Comparison of ENCODE assay signal across 10 cellular contexts in genomic region chr9:124011460-124012301, GRCh38. TPM values are rescaled to one million over a fixed set of nuclear protein-coding genes. Genes with fewer than 3 reads are reported as not detected.
A peak's percentile ranks its signal among the peaks of the same experiment; 100 is the strongest.
DNase-seq lines count a peak whose midpoint lies in the region; ATAC-seq and TF ChIP-seq lines count a peak whose summit lies in the region.
"Had no signal": no experiment of that assay in that cellular context is flagged by ENCODE, and none has a peak within 500 bp of the region (broad histone marks: within the 10 kb centered on the region; RNA-seq: fewer than 3 reads in every experiment).

A gene with protein sequence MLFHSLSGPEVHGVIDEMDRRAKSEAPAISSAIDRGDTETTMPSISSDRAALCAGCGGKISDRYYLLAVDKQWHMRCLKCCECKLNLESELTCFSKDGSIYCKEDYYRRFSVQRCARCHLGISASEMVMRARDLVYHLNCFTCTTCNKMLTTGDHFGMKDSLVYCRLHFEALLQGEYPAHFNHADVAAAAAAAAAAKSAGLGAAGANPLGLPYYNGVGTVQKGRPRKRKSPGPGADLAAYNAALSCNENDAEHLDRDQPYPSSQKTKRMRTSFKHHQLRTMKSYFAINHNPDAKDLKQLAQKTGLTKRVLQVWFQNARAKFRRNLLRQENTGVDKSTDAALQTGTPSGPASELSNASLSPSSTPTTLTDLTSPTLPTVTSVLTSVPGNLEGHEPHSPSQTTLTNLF (plus strand): TSS chr9:124011768. CDS start chr9:124012349, 581 bp downstream.

- intact Hi-C loops in CD4-positive, alpha-beta T cell (cut with DNase I, micrococcal nuclease): no loop called here
- intact Hi-C loops in sciatic nerve (cut with DNase I): no loop called here

- CTCF ChIA-PET in CD4-positive, alpha-beta T cell (lab: Charles Lee): no interaction called here

- H3K79me2 ChIP-seq in GM23338 (replicated peaks; ENCODE audit: insufficient read depth) (no peaks in the 10 kb centered on the region), hepatocyte (no peaks in the 10 kb centered on the region)

- H4K20me1 ChIP-seq in GM23338 (replicated peaks; ENCODE audit: insufficient read depth) (peaks cover 31% of the 10 kb centered on the region), hepatocyte (ENCODE audit: insufficient read depth, poor library complexity, severe bottlenecking) (peaks cover 4% of the 10 kb centered on the region)

- no peaks in the 10 kb centered on the region for H3K9me3 ChIP-seq in CD4-positive, alpha-beta T cell (ENCODE audit: control insufficient read depth, low read length)
- H3K9me3 ChIP-seq in hepatocyte (ENCODE audit: low read depth) (no peaks in the 10 kb centered on the region), WERI-Rb-1 (ENCODE audit: severe bottlenecking) (peaks cover 2% of the 10 kb centered on the region)

- ATAC-seq in CD4-positive, alpha-beta T cell (ENCODE audit: poor library complexity): peak; percentile 32
- ATAC-seq in GM23338 (peak; percentile 68), sciatic nerve (peak; percentile 61), GM19328 (IDR thresholded peaks at IDR 0.05; ENCODE audit: unreplicated experiment) (no peak)

- TF ChIP-seq CTCF in CD4-positive, alpha-beta T cell (IDR thresholded peaks at IDR 0.05): no peak
- TF ChIP-seq CTCF in GM23338 (conservative IDR thresholded peaks at IDR 0.05; ENCODE audit: low read depth in 2 of 2) (peak in 1 of 2 experiments; percentile 35; a peak in 2 of 4 replicates), hepatocyte (IDR thresholded peaks at IDR 0.05; ENCODE audit: poor library complexity) (no peak), WERI-Rb-1 (IDR thresholded peaks at IDR 0.05; ENCODE audit: low read depth, low read length) (no peak)

- peaks cover 71% of the 10 kb centered on the region for H3K27me3 Mint-ChIP-seq in CD4-positive, alpha-beta T cell
- peaks cover 96% of the 10 kb centered on the region for H3K27me3 Mint-ChIP-seq in GM23338 (ENCODE audit: insufficient read depth, low read depth, poor library complexity)

- H3K36me3 ChIP-seq in GM23338 (ENCODE audit: insufficient read depth) (no peaks in the 10 kb centered on the region), hepatocyte (replicated peaks; ENCODE audit: insufficient read depth, low read depth) (no peaks in the 10 kb centered on the region), WERI-Rb-1 (no peaks in the 10 kb centered on the region)

- H3K27ac Mint-ChIP-seq in CD4-positive, alpha-beta T cell: no peak within 1 kb of the TSS
- no peak within 1 kb of the TSS for H3K27ac Mint-ChIP-seq in GM23338
- H3K27ac Mint-ChIP-seq: stimulated activated naive CD8-positive, alpha-beta T cell treated with anti-CD3 and anti-CD28 coated beads, Interleukin-15, Interleukin-2, amounts not matched to agents 100 ng/mL and 50 ng/mL, for 24 hours; T-cell had no signal

- no peaks in the 10 kb centered on the region for H3K9me3 Mint-ChIP-seq in CD4-positive, alpha-beta T cell
- peaks cover 8% of the 10 kb centered on the region for H3K9me3 Mint-ChIP-seq in GM23338
- H3K9me3 Mint-ChIP-seq: stimulated activated naive CD8-positive, alpha-beta T cell treated with anti-CD3 and anti-CD28 coated beads, Interleukin-15, Interleukin-2, amounts not matched to agents 100 ng/mL and 50 ng/mL, for 24 hours; T-cell had no signal

- H3K4me3 ChIP-seq in GM23338: peak within 1 kb of the TSS; percentile 58
- no peak within 1 kb of the TSS for H3K4me3 ChIP-seq in hepatocyte
- no peak within 1 kb of the TSS for H3K4me3 ChIP-seq in WERI-Rb-1 (ENCODE audit: low read depth, low read length)

- peaks cover 43% of the 10 kb centered on the region; the same call in 1 of the 2 replicates for H3F3A ChIP-seq in GM23338 (replicated peaks; ENCODE audit: low read depth)

- H3K9me2 ChIP-seq in GM23338 (ENCODE audit: insufficient read depth): no peaks in the 10 kb centered on the region
- no peaks in the 10 kb centered on the region for H3K9me2 ChIP-seq in hepatocyte (replicated peaks; ENCODE audit: insufficient read depth)

- H3K36me3 Mint-ChIP-seq in CD4-positive, alpha-beta T cell (ENCODE audit: low read depth): no peaks in the 10 kb centered on the region
- peaks cover 3% of the 10 kb centered on the region; the same call in 1 of the 3 replicates for H3K36me3 Mint-ChIP-seq in GM23338 (ENCODE audit: low read depth)
- H3K36me3 Mint-ChIP-seq: T-cell had no signal

- peaks cover 40% of the 10 kb centered on the region for H3K4me1 ChIP-seq in GM23338 (ENCODE audit: insufficient read depth)
- peaks cover 30% of the 10 kb centered on the region for H3K4me1 ChIP-seq in hepatocyte (ENCODE audit: insufficient read depth)

- H2AFZ ChIP-seq in GM23338: peak within 1 kb of the TSS; percentile 83; the same call in 1 of the 2 replicates
- H2AFZ ChIP-seq in hepatocyte: no peak within 1 kb of the TSS

- DNase-seq in CD4-positive, alpha-beta T cell: no peak
- DNase-seq in GM23338 (ENCODE audit: low spot score) (peak; percentile 98), NCI-H2196 (lab: John Stamatoyannopoulos, UW; ENCODE audit: unreplicated experiment) (peak; percentile 96), amniotic epithelial cell (ENCODE audit: low read depth) (peak; percentile 64), hepatocyte (ENCODE audit: low spot score) (peak; percentile 81), sciatic nerve (ENCODE audit: low spot score) (no peak), WERI-Rb-1 (no peak)
- DNase-seq: T-cell had no signal

- peaks cover 95% of the 10 kb centered on the region for H3K27me3 ChIP-seq in CD4-positive, alpha-beta T cell (ENCODE audit: control insufficient read depth, insufficient read depth, low read length)
- peaks cover 99% of the 10 kb centered on the region for H3K27me3 ChIP-seq in GM23338 (ENCODE audit: insufficient read depth)
- H3K27me3 ChIP-seq in hepatocyte: peaks cover 96% of the 10 kb centered on the region
- H3K27me3 ChIP-seq in WERI-Rb-1 (ENCODE audit: insufficient read depth, low read depth, severe bottlenecking): no peaks in the 10 kb centered on the region

- POLR2A ChIA-PET in CD4-positive, alpha-beta T cell (lab: Charles Lee): no interaction called here

- H3K4me2 ChIP-seq in GM23338 (peak within 1 kb of the TSS; percentile 78), hepatocyte (peak within 1 kb of the TSS; percentile 87)

- no peak within 1 kb of the TSS for H3K27ac ChIP-seq in CD4-positive, alpha-beta T cell (ENCODE audit: low read depth, low read length)
- H3K27ac ChIP-seq in GM23338 (ENCODE audit: low read depth): no peak within 1 kb of the TSS
- H3K27ac ChIP-seq in hepatocyte: no peak within 1 kb of the TSS
- H3K27ac ChIP-seq in WERI-Rb-1: no peak within 1 kb of the TSS

- H3K4me3 Mint-ChIP-seq in CD4-positive, alpha-beta T cell: no peak within 1 kb of the TSS
- H3K4me3 Mint-ChIP-seq in GM23338: peak within 1 kb of the TSS; percentile 67

- WGBS in hepatocyte (ENCODE audit: low lambda C conversion rate, missing lambda C conversion rate): 3% methylated on average over 53 of the region's 95 CpGs

- H3K4me1 Mint-ChIP-seq in CD4-positive, alpha-beta T cell (ENCODE audit: low read depth): peaks cover 36% of the 10 kb centered on the region
- peaks cover 48% of the 10 kb centered on the region for H3K4me1 Mint-ChIP-seq in GM23338

TF ChIP-seq in GM23338, 12 proteins besides CTCF, POLR2A, EP300 and RAD21 (continues in another document):
- no peak for TF ChIP-seq STAT1 (IDR thresholded peaks at IDR 0.05; ENCODE audit: unreplicated experiment)
- peak; percentile 90 for TF ChIP-seq CREB1 (CRISPR knock-in tag; IDR thresholded peaks at IDR 0.05; ENCODE audit: low read depth)

RNA-seq across cellular contexts. Expression of the gene that starts here (rescaled TPM):
- under 1 TPM in 1 of 2 experiments, not detected in 1; 0.14 TPM for total RNA-seq in CD4-positive, alpha-beta T cell
- total RNA-seq in GM23338 (2014; rRNA removed; shearing (Covaris generic)): 0.19 and 1.7 TPM in 2 replicates
- polyA plus RNA-seq in GM23338 (2016; fragmentation: Nextera tagmentation; extraction: Ambion mirVana) (0.45 TPM in 1 of 2 replicates, not detected in the other), hepatocyte (0.19 TPM in 1 of 2 replicates, not detected in the other)
- total RNA-seq in hepatocyte (not detected in 2 replicates), sciatic nerve (not detected)
- total RNA-seq: T-cell had no signal

Comparison
In these comparisons a context has a peak if more than half of its experiments do, and no peak if none do; other contexts are left out.
1. Peak in ATAC-seq in CD4-positive, alpha-beta T cell; RNA of the gene not detected or under 1 TPM.
2. Peak in DNase-seq and H3K4me2 ChIP-seq in hepatocyte; RNA of the gene not detected or under 1 TPM.
3. Peak in ATAC-seq in sciatic nerve; RNA of the gene not detected or under 1 TPM.
4. DNase-seq: peak in GM23338 (single experiment), NCI-H2196 (single experiment) and amniotic epithelial cell (single experiment); none in CD4-positive, alpha-beta T cell (0 of 10), sciatic nerve (single experiment) and WERI-Rb-1 (single experiment).